In the genomic region with DNA sequence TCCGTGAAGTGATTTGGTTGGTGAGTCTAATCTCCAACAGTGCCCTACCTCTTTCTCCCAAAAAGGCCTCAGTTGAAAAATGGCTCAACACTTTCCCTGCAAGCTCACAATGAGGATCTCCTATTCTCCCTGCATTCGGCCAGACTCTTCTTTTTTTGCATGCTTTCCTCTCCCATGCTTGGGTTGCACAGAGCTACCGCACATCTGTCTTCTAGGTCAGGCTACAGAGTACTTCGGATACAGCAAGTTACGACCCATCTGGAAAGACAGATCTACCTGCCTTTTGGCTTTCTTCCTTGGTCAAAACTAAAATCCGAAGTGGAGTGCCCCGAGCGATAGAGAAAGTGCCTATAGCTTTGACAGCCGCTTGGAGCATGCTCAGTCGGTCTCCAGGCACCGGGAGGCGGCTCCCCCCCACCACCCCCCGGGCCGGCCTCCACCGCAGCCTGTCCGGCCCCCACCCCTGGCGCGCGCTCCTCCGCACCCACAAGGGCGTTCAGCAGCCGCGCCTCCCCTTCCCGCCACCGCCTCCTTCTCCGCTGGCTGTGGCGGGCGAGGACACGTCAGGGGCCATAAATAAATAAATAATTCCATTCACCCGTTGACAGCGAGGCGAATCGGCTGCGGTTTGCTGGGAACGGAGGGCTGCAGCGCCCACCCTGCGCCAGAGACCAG, we compare ENCODE assay signal across 1 cellular context.
A peak's percentile ranks its signal among the peaks of the same experiment; 100 is the strongest.
TF ChIP-seq lines count a peak whose summit lies in the region.

A gene with protein sequence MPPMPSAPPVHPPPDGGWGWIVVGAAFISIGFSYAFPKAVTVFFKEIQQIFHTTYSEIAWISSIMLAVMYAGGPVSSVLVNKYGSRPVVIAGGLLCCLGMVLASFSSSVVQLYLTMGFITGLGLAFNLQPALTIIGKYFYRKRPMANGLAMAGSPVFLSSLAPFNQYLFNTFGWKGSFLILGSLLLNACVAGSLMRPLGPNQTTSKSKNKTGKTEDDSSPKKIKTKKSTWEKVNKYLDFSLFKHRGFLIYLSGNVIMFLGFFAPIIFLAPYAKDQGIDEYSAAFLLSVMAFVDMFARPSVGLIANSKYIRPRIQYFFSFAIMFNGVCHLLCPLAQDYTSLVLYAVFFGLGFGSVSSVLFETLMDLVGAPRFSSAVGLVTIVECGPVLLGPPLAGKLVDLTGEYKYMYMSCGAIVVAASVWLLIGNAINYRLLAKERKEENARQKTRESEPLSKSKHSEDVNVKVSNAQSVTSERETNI (plus strand): TSS at position 473 of the 675 bp plus-strand sequence. CDS start 108,773 bp downstream, outside the sequence.

TF ChIP-seq in HEK293, 187 proteins besides CTCF, POLR2A, EP300 and RAD21 (continued from another document):
- TF ChIP-seq, protein P1, sequence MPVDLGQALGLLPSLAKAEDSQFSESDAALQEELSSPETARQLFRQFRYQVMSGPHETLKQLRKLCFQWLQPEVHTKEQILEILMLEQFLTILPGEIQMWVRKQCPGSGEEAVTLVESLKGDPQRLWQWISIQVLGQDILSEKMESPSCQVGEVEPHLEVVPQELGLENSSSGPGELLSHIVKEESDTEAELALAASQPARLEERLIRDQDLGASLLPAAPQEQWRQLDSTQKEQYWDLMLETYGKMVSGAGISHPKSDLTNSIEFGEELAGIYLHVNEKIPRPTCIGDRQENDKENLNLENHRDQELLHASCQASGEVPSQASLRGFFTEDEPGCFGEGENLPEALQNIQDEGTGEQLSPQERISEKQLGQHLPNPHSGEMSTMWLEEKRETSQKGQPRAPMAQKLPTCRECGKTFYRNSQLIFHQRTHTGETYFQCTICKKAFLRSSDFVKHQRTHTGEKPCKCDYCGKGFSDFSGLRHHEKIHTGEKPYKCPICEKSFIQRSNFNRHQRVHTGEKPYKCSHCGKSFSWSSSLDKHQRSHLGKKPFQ (tag by site-specific recombination; IDR thresholded peaks at IDR 0.05): no peak
- TF ChIP-seq BCL11A (tag by site-specific recombination; IDR thresholded peaks at IDR 0.05; ENCODE audit: low read depth): 0 out of 2 replicates have a peak, but pooled peaks have one; percentile 12
- no peak for TF ChIP-seq ZBTB20 (tag by site-specific recombination; IDR thresholded peaks at IDR 0.05)
- TF ChIP-seq, protein P2, sequence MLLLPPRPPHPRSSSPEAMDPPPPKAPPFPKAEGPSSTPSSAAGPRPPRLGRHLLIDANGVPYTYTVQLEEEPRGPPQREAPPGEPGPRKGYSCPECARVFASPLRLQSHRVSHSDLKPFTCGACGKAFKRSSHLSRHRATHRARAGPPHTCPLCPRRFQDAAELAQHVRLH (tag by site-specific recombination; IDR thresholded peaks at IDR 0.05): no peak
- TF ChIP-seq, protein P3, sequence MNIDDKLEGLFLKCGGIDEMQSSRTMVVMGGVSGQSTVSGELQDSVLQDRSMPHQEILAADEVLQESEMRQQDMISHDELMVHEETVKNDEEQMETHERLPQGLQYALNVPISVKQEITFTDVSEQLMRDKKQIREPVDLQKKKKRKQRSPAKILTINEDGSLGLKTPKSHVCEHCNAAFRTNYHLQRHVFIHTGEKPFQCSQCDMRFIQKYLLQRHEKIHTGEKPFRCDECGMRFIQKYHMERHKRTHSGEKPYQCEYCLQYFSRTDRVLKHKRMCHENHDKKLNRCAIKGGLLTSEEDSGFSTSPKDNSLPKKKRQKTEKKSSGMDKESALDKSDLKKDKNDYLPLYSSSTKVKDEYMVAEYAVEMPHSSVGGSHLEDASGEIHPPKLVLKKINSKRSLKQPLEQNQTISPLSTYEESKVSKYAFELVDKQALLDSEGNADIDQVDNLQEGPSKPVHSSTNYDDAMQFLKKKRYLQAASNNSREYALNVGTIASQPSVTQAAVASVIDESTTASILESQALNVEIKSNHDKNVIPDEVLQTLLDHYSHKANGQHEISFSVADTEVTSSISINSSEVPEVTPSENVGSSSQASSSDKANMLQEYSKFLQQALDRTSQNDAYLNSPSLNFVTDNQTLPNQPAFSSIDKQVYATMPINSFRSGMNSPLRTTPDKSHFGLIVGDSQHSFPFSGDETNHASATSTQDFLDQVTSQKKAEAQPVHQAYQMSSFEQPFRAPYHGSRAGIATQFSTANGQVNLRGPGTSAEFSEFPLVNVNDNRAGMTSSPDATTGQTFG (tag by site-specific recombination; IDR thresholded peaks at IDR 0.05; ENCODE audit: borderline replicate concordance): no peak
- no peak for TF ChIP-seq ZIC2 (tag by site-specific recombination; IDR thresholded peaks at IDR 0.05)
- TF ChIP-seq, protein P4, sequence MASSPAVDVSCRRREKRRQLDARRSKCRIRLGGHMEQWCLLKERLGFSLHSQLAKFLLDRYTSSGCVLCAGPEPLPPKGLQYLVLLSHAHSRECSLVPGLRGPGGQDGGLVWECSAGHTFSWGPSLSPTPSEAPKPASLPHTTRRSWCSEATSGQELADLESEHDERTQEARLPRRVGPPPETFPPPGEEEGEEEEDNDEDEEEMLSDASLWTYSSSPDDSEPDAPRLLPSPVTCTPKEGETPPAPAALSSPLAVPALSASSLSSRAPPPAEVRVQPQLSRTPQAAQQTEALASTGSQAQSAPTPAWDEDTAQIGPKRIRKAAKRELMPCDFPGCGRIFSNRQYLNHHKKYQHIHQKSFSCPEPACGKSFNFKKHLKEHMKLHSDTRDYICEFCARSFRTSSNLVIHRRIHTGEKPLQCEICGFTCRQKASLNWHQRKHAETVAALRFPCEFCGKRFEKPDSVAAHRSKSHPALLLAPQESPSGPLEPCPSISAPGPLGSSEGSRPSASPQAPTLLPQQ (tag by site-specific recombination; IDR thresholded peaks at IDR 0.05): no peak
- TF ChIP-seq ZNF621 (tag by site-specific recombination; IDR thresholded peaks at IDR 0.05): no peak
- no peak for TF ChIP-seq ZNF600 (tag by site-specific recombination; IDR thresholded peaks at IDR 0.05)
- TF ChIP-seq KLF1 (tag by site-specific recombination; IDR thresholded peaks at IDR 0.05): peak; percentile 66
- TF ChIP-seq ZNF544 (tag by site-specific recombination; IDR thresholded peaks at IDR 0.05): no peak
- TF ChIP-seq, protein P5, sequence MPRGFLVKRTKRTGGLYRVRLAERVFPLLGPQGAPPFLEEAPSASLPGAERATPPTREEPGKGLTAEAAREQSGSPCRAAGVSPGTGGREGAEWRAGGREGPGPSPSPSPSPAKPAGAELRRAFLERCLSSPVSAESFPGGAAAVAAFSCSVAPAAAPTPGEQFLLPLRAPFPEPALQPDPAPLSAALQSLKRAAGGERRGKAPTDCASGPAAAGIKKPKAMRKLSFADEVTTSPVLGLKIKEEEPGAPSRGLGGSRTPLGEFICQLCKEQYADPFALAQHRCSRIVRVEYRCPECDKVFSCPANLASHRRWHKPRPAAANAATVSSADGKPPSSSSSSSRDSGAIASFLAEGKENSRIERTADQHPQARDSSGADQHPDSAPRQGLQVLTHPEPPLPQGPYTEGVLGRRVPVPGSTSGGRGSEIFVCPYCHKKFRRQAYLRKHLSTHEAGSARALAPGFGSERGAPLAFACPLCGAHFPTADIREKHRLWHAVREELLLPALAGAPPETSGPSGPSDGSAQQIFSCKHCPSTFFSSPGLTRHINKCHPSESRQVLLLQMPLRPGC (tag by site-specific recombination; IDR thresholded peaks at IDR 0.05): no peak
- TF ChIP-seq, protein P6, sequence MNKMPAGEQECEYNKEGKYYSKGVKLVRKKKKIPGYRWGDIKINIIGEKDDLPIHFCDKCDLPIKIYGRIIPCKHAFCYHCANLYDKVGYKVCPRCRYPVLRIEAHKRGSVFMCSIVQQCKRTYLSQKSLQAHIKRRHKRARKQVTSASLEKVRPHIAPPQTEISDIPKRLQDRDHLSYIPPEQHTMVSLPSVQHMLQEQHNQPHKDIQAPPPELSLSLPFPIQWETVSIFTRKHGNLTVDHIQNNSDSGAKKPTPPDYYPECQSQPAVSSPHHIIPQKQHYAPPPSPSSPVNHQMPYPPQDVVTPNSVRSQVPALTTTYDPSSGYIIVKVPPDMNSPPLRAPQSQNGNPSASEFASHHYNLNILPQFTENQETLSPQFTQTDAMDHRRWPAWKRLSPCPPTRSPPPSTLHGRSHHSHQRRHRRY (tag by site-specific recombination; IDR thresholded peaks at IDR 0.05): no peak
- no peak for TF ChIP-seq ZNF184 (tag by site-specific recombination; IDR thresholded peaks at IDR 0.05)
- TF ChIP-seq, protein P7, sequence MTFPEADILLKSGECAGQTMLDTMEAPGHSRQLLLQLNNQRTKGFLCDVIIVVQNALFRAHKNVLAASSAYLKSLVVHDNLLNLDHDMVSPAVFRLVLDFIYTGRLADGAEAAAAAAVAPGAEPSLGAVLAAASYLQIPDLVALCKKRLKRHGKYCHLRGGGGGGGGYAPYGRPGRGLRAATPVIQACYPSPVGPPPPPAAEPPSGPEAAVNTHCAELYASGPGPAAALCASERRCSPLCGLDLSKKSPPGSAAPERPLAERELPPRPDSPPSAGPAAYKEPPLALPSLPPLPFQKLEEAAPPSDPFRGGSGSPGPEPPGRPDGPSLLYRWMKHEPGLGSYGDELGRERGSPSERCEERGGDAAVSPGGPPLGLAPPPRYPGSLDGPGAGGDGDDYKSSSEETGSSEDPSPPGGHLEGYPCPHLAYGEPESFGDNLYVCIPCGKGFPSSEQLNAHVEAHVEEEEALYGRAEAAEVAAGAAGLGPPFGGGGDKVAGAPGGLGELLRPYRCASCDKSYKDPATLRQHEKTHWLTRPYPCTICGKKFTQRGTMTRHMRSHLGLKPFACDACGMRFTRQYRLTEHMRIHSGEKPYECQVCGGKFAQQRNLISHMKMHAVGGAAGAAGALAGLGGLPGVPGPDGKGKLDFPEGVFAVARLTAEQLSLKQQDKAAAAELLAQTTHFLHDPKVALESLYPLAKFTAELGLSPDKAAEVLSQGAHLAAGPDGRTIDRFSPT (tag by site-specific recombination; IDR thresholded peaks at IDR 0.05): no peak; the same call in 1 of the 2 replicates
- TF ChIP-seq ZNF701 (tag by site-specific recombination; IDR thresholded peaks at IDR 0.05): no peak
- TF ChIP-seq, protein P8, sequence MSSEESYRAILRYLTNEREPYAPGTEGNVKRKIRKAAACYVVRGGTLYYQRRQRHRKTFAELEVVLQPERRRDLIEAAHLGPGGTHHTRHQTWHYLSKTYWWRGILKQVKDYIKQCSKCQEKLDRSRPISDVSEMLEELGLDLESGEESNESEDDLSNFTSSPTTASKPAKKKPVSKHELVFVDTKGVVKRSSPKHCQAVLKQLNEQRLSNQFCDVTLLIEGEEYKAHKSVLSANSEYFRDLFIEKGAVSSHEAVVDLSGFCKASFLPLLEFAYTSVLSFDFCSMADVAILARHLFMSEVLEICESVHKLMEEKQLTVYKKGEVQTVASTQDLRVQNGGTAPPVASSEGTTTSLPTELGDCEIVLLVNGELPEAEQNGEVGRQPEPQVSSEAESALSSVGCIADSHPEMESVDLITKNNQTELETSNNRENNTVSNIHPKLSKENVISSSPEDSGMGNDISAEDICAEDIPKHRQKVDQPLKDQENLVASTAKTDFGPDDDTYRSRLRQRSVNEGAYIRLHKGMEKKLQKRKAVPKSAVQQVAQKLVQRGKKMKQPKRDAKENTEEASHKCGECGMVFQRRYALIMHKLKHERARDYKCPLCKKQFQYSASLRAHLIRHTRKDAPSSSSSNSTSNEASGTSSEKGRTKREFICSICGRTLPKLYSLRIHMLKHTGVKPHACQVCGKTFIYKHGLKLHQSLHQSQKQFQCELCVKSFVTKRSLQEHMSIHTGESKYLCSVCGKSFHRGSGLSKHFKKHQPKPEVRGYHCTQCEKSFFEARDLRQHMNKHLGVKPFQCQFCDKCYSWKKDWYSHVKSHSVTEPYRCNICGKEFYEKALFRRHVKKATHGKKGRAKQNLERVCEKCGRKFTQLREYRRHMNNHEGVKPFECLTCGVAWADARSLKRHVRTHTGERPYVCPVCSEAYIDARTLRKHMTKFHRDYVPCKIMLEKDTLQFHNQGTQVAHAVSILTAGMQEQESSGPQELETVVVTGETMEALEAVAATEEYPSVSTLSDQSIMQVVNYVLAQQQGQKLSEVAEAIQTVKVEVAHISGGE (tag by site-specific recombination; conservative IDR thresholded peaks at IDR 0.05; ENCODE audit: low read depth): no peak
- no peak for TF ChIP-seq REPIN1 (tag by site-specific recombination; IDR thresholded peaks at IDR 0.05; ENCODE audit: low read depth)
